14 cellular contexts compared by ENCODE assay signal in the genomic region with DNA sequence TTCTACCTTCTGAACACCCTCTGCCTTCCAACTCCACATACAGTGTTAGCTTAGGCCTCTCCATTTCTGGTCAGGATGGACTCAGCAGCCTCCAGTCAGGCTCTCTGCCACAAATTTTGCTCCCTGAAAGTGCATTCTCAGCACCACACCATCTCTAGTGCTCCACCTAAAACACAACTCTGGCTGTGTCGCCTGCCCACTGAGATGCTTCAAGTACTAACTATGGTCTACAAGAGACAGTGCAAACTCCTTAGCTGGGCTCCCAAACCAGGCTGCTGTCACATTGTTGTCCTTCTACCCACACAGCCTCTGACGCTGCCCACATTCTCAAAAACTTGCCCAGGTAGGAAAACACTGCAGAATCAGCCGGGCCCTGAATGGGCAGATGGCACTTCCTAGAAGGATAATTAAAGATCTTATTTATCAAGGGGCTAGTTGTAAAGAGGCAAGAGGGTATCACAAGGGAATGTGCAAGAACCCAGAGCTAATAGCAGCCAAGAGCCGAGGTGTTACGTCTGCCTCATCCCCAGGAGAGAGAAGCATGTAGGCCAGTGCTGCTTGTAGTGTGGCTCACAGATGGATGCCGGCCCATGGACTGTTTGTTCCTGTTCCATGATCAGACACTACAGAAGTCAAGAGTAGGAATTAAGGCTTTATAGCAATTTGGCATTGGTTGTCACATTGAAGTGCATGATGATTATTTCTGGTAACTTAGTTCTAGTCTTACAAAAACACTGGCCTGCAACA.
DNase-seq lines count a peak whose midpoint lies in the region; TF ChIP-seq lines count a peak whose summit lies in the region.
"Had no signal": no experiment of that assay in that cellular context is flagged by ENCODE, and none has a peak within 500 bp of the region (broad histone marks: within the 10 kb centered on the region; RNA-seq: fewer than 3 reads in every experiment).

No MANE protein-coding gene starts in this region.

- WGBS in esophagus, 2 donors, result 86 to 90% methylated on average over 6 of the region's 6 CpGs
- 89 to 93% methylated on average over 6 of the region's 6 CpGs for WGBS in sigmoid colon, 2 donors

- intact Hi-C loops in sigmoid colon (cut with DNase I), result no loop called here

- H3K9me3 ChIP-seq in esophagus (ENCODE audit: control insufficient read depth in 2 of 2, insufficient read depth in 1 of 2, low read depth in 1 of 2, low read length in 1 of 2) (no peaks in the 10 kb centered on the region), sigmoid colon (no peaks in the 10 kb centered on the region)

- no peak for TF ChIP-seq POLR2A in sigmoid colon (IDR thresholded peaks at IDR 0.05)

- TF ChIP-seq CTCF in 22Rv1 (IDR thresholded peaks at IDR 0.05), result no peak
- TF ChIP-seq CTCF in sigmoid colon (IDR thresholded peaks at IDR 0.05), result no peak

- TF ChIP-seq EP300 in sigmoid colon (IDR thresholded peaks at IDR 0.05), result no peak

- H3K27ac ChIP-seq in 22Rv1 (peak overlapping the region; percentile 52), esophagus (ENCODE audit: low read depth in 2 of 2, low read length in 1 of 2) (peak overlapping the region; percentile 29 to 88), sigmoid colon (no peak overlapping the region)
- H3K27ac ChIP-seq: SK-N-MC had no signal

- no peak overlapping the region for H3K4me3 ChIP-seq in esophagus (ENCODE audit: low read depth in 1 of 2, low read length in 2 of 2)
- no peak overlapping the region for H3K4me3 ChIP-seq in sigmoid colon
- H3K4me3 ChIP-seq: SK-N-MC had no signal

- H3K27me3 ChIP-seq in esophagus (ENCODE audit: control insufficient read depth in 1 of 2, insufficient read depth in 2 of 2, low read length in 2 of 2), result no peaks in the 10 kb centered on the region
- H3K27me3 ChIP-seq in sigmoid colon, result no peaks in the 10 kb centered on the region

- H3K4me1 ChIP-seq in esophagus (ENCODE audit: control insufficient read depth in 2 of 2, insufficient read depth in 2 of 2, low read length in 1 of 2), result peaks cover 4 to 29% of the 10 kb centered on the region in 2 donors
- H3K4me1 ChIP-seq in sigmoid colon, result no peaks in the 10 kb centered on the region

- peak; percentile 40 for DNase-seq in NCI-H2029 treated with DMSO at 0.1 percent for 48 hours (lab: John Stamatoyannopoulos, UW)
- DNase-seq in sigmoid colon, result peak; percentile 19
- DNase-seq in DMS153 treated with DMSO at 0.1 percent for 48 hours (lab: John Stamatoyannopoulos, UW; ENCODE audit: unreplicated experiment), result no peak
- no peak for DNase-seq in HPDE6-E6E7 (ENCODE audit: extremely low spot score)
- DNase-seq in germinal center (ENCODE audit: low spot score), result no peak
- DNase-seq: CD4-positive, CD25-positive, alpha-beta regulatory T cell; H9; Kasumi-1; NCI-H1105; NCI-H1694; NCI-H748 treated with DMSO at 0.1 percent for 48 hours had no signal

- H3K36me3 ChIP-seq in esophagus (ENCODE audit: control insufficient read depth in 2 of 2, insufficient read depth in 2 of 2, low read length in 1 of 2) (no peaks in the 10 kb centered on the region), sigmoid colon (no peaks in the 10 kb centered on the region)

Comparison
In these comparisons a context has a peak if more than half of its experiments do, and no peak if none do; other contexts are left out.
1. H3K27ac ChIP-seq: peak in 22Rv1 (single experiment) and esophagus (2 of 2); none in sigmoid colon (0 of 4).
2. DNase-seq: peak in NCI-H2029 treated with DMSO at 0.1 percent for 48 hours (single experiment) and sigmoid colon (single experiment); none in DMS153 treated with DMSO at 0.1 percent for 48 hours (single experiment), HPDE6-E6E7 (single experiment) and germinal center (single experiment).